Comparison of ENCODE assay signal across 12 cellular contexts in genomic region chr11:27443746-27444465, GRCh38. TPM values are rescaled to one million over a fixed set of nuclear protein-coding genes. Genes with fewer than 3 reads are reported as not detected.
A peak's percentile ranks its signal among the peaks of the same experiment; 100 is the strongest.
DNase-seq lines count a peak whose midpoint lies in the region; ATAC-seq, FAIRE-seq and TF ChIP-seq lines count a peak whose summit lies in the region.
"Had no signal": no experiment of that assay in that cellular context is flagged by ENCODE, and none has a peak within 500 bp of the region (broad histone marks: within the 10 kb centered on the region; RNA-seq: fewer than 3 reads in every experiment).

No MANE protein-coding gene starts in this region.

- peak overlapping the region in 3 of 5 experiments; percentile 87 to 96 (median 94) for H3K27ac Mint-ChIP-seq in brain
- H3K27ac Mint-ChIP-seq: activated naive CD8-positive, alpha-beta T cell treated with anti-CD3 and anti-CD28 coated beads, Interleukin-2, amount 50 U/mL, for 24 hours; T-cell had no signal

- TF ChIP-seq POLR2A in uterus (IDR thresholded peaks at IDR 0.05) = no peak

- H3K27ac ChIP-seq in uterus = no peak overlapping the region

- peaks cover 59% of the 10 kb centered on the region for H3K27me3 Mint-ChIP-seq in brain

- no peaks in the 10 kb centered on the region for H3K27me3 ChIP-seq in uterus

- peak overlapping the region; percentile 4 to 74 (median 44) for H3K4me3 Mint-ChIP-seq in brain
- H3K4me3 Mint-ChIP-seq: activated naive CD8-positive, alpha-beta T cell treated with anti-CD3 and anti-CD28 coated beads, Interleukin-2, amount 50 U/mL, for 24 hours; T-cell had no signal

- H3K4me1 ChIP-seq in uterus = no peaks in the 10 kb centered on the region

- H3K4me1 Mint-ChIP-seq in brain = peaks cover 41% of the 10 kb centered on the region
- H3K4me1 Mint-ChIP-seq: activated naive CD8-positive, alpha-beta T cell treated with anti-CD3 and anti-CD28 coated beads, Interleukin-2, amount 50 U/mL, for 24 hours; T-cell had no signal

- no peak for FAIRE-seq in HTR-8/SVneo (lab: Jason Lieb, UNC)

- H3K9me3 ChIP-seq in uterus = no peaks in the 10 kb centered on the region

- peaks cover 4% of the 10 kb centered on the region for H3K36me3 Mint-ChIP-seq in brain
- H3K36me3 Mint-ChIP-seq: T-cell had no signal

- ATAC-seq in HG02642 (IDR thresholded peaks at IDR 0.05; ENCODE audit: poor library complexity, unreplicated experiment) = no peak
- ATAC-seq: activated naive CD8-positive, alpha-beta T cell treated with anti-CD3 and anti-CD28 coated beads, Interleukin-2, amount 50 U/mL, for 24 hours; T-cell had no signal

- H3K4me3 ChIP-seq in uterus = no peak overlapping the region

- intact Hi-C loops in uterus (cut with DNase I; ENCODE audit: low total_unique reads) = no loop called here

- peaks cover 0 to 8% (median 0%) of the 10 kb centered on the region in 5 experiments for H3K9me3 Mint-ChIP-seq in brain
- H3K9me3 Mint-ChIP-seq: activated naive CD8-positive, alpha-beta T cell treated with anti-CD3 and anti-CD28 coated beads, Interleukin-2, amount 50 U/mL, for 24 hours; T-cell had no signal

- H3K36me3 ChIP-seq in uterus = no peaks in the 10 kb centered on the region

- DNase-seq in COR-L47 (lab: John Stamatoyannopoulos, UW) (peak; percentile 97), NCI-H2081 (lab: John Stamatoyannopoulos, UW) (peak; percentile 87 to 99), midbrain (lab: John Stamatoyannopoulos, UW) (peak; percentile 89), kidney tubule cell (ENCODE audit: low spot score) (no peak), uterus (no peak), HTR-8/SVneo (ENCODE audit: insufficient read length, low spot score) (no peak)
- DNase-seq: activated naive CD8-positive, alpha-beta T cell treated with anti-CD3 and anti-CD28 coated beads, Interleukin-2, amount 50 U/mL, for 24 hours; GDM1; KG1; T-cell had no signal

- TF ChIP-seq CTCF in brain (conservative IDR thresholded peaks at IDR 0.05) = no peak
- no peak for TF ChIP-seq CTCF in uterus (IDR thresholded peaks at IDR 0.05)

RNA-seq across cellular contexts. Expression of gene LGR4, which starts 28.7 kb away (rescaled TPM):
- polyA plus RNA-seq in brain (ENCODE audit: insufficient read depth, low read depth, low replicate concordance) = 6.3 TPM
- 10 to 100 TPM in 3 of 4 donors, 1 to 10 TPM in 1; 9.4 to 57.9 (median 16.1) TPM for total RNA-seq in uterus

Comparison
In these comparisons a context has a peak if more than half of its experiments do, and no peak if none do; other contexts are left out.
1. DNase-seq: peak in COR-L47 (single experiment), NCI-H2081 (2 of 2) and midbrain (single experiment); none in kidney tubule cell (single experiment), uterus (0 of 2) and HTR-8/SVneo (single experiment).